Comparison of ENCODE assay signal across 1 cellular context in genomic region chr9:103804077-103804735, GRCh38.
TF ChIP-seq lines count a peak whose summit lies in the region.

No MANE protein-coding gene starts in this region.

TF ChIP-seq in SK-N-SH, 30 proteins besides CTCF, POLR2A, EP300 and RAD21 (continued from another document):
- TF ChIP-seq ZBTB33 (IDR thresholded peaks at IDR 0.05; ENCODE audit: borderline replicate concordance, low read depth) (0 out of 2 replicates have a peak, but pooled peaks have one; percentile 51), NRF1 (IDR thresholded peaks at IDR 0.05; ENCODE audit: low read depth, low read length) (no peak), FOXJ3 (CRISPR knock-in tag; IDR thresholded peaks at IDR 0.05) (no peak), GABPA (IDR thresholded peaks at IDR 0.05; ENCODE audit: low read depth) (no peak), PBX3 (IDR thresholded peaks at IDR 0.05) (peak; percentile 84), EZH2phosphoT487 (IDR thresholded peaks at IDR 0.05; ENCODE audit: borderline replicate concordance, low read depth) (no peak), RCOR1 (IDR thresholded peaks at IDR 0.05; ENCODE audit: low read length) (no peak)
- TF ChIP-seq, protein P1, sequence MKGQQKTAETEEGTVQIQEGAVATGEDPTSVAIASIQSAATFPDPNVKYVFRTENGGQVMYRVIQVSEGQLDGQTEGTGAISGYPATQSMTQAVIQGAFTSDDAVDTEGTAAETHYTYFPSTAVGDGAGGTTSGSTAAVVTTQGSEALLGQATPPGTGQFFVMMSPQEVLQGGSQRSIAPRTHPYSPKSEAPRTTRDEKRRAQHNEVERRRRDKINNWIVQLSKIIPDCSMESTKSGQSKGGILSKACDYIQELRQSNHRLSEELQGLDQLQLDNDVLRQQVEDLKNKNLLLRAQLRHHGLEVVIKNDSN (IDR thresholded peaks at IDR 0.05; ENCODE audit: borderline replicate concordance, low read depth) = no peak
- TF ChIP-seq, protein P2, sequence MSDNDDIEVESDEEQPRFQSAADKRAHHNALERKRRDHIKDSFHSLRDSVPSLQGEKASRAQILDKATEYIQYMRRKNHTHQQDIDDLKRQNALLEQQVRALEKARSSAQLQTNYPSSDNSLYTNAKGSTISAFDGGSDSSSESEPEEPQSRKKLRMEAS (IDR thresholded peaks at IDR 0.05; ENCODE audit: low read depth) = no peak
